ENCODE assay signal across 2 cellular contexts in genomic region chr12:50050119-50050385, GRCh38.
TF ChIP-seq lines count a peak whose summit lies in the region.

No MANE protein-coding gene starts in this region.

TF ChIP-seq in K562, 482 proteins besides CTCF, POLR2A, EP300 and RAD21:
- no peak for TF ChIP-seq ADNP (tag; IDR thresholded peaks at IDR 0.05)
- TF ChIP-seq HDAC2 (IDR thresholded peaks at IDR 0.05): 0 out of 2 replicates have a peak, but pooled peaks have one; percentile 2

TF ChIP-seq in HepG2, 621 proteins besides CTCF, POLR2A, EP300 and RAD21:
- no peak for TF ChIP-seq ZNF614 (CRISPR knock-in tag; IDR thresholded peaks at IDR 0.05; ENCODE audit: borderline replicate concordance)
- TF ChIP-seq ZNF703 (CRISPR knock-in tag; IDR thresholded peaks at IDR 0.05; ENCODE audit: borderline replicate concordance): no peak
- TF ChIP-seq, protein P1, sequence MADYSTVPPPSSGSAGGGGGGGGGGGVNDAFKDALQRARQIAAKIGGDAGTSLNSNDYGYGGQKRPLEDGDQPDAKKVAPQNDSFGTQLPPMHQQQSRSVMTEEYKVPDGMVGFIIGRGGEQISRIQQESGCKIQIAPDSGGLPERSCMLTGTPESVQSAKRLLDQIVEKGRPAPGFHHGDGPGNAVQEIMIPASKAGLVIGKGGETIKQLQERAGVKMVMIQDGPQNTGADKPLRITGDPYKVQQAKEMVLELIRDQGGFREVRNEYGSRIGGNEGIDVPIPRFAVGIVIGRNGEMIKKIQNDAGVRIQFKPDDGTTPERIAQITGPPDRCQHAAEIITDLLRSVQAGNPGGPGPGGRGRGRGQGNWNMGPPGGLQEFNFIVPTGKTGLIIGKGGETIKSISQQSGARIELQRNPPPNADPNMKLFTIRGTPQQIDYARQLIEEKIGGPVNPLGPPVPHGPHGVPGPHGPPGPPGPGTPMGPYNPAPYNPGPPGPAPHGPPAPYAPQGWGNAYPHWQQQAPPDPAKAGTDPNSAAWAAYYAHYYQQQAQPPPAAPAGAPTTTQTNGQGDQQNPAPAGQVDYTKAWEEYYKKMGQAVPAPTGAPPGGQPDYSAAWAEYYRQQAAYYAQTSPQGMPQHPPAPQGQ (CRISPR knock-in tag; IDR thresholded peaks at IDR 0.05; ENCODE audit: borderline replicate concordance): no peak
- TF ChIP-seq, protein P2, sequence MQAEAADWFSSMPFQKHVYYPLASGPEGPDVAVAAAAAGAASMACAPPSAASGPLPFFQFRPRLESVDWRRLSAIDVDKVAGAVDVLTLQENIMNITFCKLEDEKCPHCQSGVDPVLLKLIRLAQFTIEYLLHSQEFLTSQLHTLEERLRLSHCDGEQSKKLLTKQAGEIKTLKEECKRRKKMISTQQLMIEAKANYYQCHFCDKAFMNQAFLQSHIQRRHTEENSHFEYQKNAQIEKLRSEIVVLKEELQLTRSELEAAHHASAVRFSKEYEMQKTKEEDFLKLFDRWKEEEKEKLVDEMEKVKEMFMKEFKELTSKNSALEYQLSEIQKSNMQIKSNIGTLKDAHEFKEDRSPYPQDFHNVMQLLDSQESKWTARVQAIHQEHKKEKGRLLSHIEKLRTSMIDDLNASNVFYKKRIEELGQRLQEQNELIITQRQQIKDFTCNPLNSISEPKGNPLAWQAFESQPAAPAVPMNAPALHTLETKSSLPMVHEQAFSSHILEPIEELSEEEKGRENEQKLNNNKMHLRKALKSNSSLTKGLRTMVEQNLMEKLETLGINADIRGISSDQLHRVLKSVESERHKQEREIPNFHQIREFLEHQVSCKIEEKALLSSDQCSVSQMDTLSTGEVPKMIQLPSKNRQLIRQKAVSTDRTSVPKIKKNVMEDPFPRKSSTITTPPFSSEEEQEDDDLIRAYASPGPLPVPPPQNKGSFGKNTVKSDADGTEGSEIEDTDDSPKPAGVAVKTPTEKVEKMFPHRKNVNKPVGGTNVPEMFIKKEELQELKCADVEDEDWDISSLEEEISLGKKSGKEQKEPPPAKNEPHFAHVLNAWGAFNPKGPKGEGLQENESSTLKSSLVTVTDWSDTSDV (CRISPR knock-in tag; IDR thresholded peaks at IDR 0.05): no peak
- TF ChIP-seq KDM2A (CRISPR knock-in tag; IDR thresholded peaks at IDR 0.05; ENCODE audit: borderline replicate concordance, low read depth): no peak
- TF ChIP-seq MED8 (CRISPR knock-in tag; IDR thresholded peaks at IDR 0.05; ENCODE audit: insufficient replicate concordance): no peak
- no peak for TF ChIP-seq HDAC1 (CRISPR knock-in tag; IDR thresholded peaks at IDR 0.05)
- no peak for TF ChIP-seq MAX (IDR thresholded peaks at IDR 0.05)
- TF ChIP-seq REL (CRISPR knock-in tag; conservative IDR thresholded peaks at IDR 0.05): no peak
- no peak for TF ChIP-seq MYC (CRISPR knock-in tag; IDR thresholded peaks at IDR 0.05; ENCODE audit: borderline replicate concordance)
- no peak for TF ChIP-seq ZBTB1 (CRISPR knock-in tag; IDR thresholded peaks at IDR 0.05; ENCODE audit: borderline replicate concordance)
- TF ChIP-seq ZBTB3 (CRISPR knock-in tag; IDR thresholded peaks at IDR 0.05; ENCODE audit: borderline replicate concordance, low read depth): no peak
- TF ChIP-seq ZNF800 (CRISPR knock-in tag; IDR thresholded peaks at IDR 0.05): no peak
- no peak for TF ChIP-seq IRX3 (CRISPR knock-in tag; IDR thresholded peaks at IDR 0.05; ENCODE audit: borderline replicate concordance, low read depth)
- TF ChIP-seq, protein P3, sequence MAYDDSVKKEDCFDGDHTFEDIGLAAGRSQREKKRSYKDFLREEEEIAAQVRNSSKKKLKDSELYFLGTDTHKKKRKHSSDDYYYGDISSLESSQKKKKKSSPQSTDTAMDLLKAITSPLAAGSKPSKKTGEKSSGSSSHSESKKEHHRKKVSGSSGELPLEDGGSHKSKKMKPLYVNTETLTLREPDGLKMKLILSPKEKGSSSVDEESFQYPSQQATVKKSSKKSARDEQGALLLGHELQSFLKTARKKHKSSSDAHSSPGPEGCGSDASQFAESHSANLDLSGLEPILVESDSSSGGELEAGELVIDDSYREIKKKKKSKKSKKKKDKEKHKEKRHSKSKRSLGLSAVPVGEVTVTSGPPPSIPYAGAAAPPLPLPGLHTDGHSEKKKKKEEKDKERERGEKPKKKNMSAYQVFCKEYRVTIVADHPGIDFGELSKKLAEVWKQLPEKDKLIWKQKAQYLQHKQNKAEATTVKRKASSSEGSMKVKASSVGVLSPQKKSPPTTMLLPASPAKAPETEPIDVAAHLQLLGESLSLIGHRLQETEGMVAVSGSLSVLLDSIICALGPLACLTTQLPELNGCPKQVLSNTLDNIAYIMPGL (CRISPR knock-in tag; IDR thresholded peaks at IDR 0.05; ENCODE audit: borderline replicate concordance in 1 of 2, low read depth in 1 of 2): no peak
